Comparison of ENCODE assay signal across 14 cellular contexts in the genomic region with DNA sequence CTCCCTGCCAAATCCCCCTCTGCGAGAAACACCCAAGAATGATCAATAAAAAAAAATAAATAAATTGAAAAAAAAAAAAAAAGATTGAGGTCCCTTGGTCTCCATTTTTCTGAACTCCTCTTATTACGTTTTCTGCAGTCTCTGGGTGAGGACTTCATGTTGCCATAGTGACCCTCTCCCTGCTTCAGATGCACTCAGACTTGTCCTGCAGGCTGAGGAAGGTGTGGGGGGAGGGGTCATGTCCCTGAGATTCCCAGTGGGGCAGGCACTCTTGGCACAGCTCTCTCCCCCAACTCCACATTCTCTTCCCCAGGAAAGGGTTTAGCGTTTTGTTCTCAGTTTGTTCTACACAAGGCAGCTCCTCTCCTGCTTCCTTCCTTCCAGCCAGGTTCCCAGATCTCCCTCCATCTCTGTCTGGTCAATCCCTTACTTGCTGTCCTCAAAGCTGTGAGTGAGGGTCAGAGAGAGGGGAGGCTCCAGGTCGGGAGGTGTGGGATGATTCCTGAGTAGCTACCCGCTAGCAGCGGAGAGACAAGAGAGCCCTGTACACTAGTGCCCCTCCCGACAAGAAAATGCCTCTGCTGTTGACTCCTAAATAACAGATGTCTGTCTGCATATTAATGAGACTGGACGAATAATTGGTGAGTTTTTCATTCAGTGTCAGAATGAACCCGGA. TPM values are rescaled to one million over a fixed set of nuclear protein-coding genes. Genes with fewer than 3 reads are reported as not detected.
DNase-seq lines count a peak whose midpoint lies in the region; ATAC-seq and TF ChIP-seq lines count a peak whose summit lies in the region.
"Had no signal": no experiment of that assay in that cellular context is flagged by ENCODE, and none has a peak within 500 bp of the region (broad histone marks: within the 10 kb centered on the region; RNA-seq: fewer than 3 reads in every experiment).

No MANE protein-coding gene starts in this region.

- peak overlapping the region; percentile 5 for H2BK120ac ChIP-seq in trophoblast cell (ENCODE audit: insufficient read depth, low read length, poor library complexity)

- no peaks in the 10 kb centered on the region for H3K79me2 ChIP-seq in trophoblast cell (ENCODE audit: control insufficient read depth, insufficient read depth, low read length, poor library complexity)

- peak overlapping the region; percentile 57 for H4K8ac ChIP-seq in trophoblast cell (ENCODE audit: low read depth, low read length)

- peak overlapping the region; percentile 11 for H2AFZ ChIP-seq in trophoblast cell (ENCODE audit: insufficient read depth, low read length, poor library complexity)

- DNase-seq in H7 (peak; percentile 62), NCI-H510A treated with DMSO at 0.1 percent for 48 hours (lab: John Stamatoyannopoulos, UW) (peak; percentile 46), glutamatergic neuron (peak; percentile 69), trophoblast cell (no peak)
- no peak for DNase-seq in activated naive CD4-positive, alpha-beta T cell treated with Interleukin-2 at 50 U/mL for 16 hours
- DNase-seq: CD4-positive, CD25-positive, alpha-beta regulatory T cell; Kasumi-1; NCI-H526 treated with DMSO at 0.1 percent for 48 hours; right cardiac atrium had no signal

- no peaks in the 10 kb centered on the region for H3K27me3 ChIP-seq in H7 (ENCODE audit: control insufficient read depth, insufficient read depth, low read length)
- no peaks in the 10 kb centered on the region for H3K27me3 ChIP-seq in trophoblast cell (ENCODE audit: insufficient read depth, low read length)
- H3K27me3 ChIP-seq: SJSA1 had no signal

- WGBS in trophoblast cell (ENCODE audit: extremely low coverage, insufficient coverage, insufficient read length): no CpG with 5 or more reads among the region's 9 CpGs

- H3K36me3 Mint-ChIP-seq in glutamatergic neuron (ENCODE audit: unreplicated experiment): no peaks in the 10 kb centered on the region
- H3K36me3 Mint-ChIP-seq: CD4-positive, CD25-positive, alpha-beta regulatory T cell; memory B cell had no signal

- H3K79me1 ChIP-seq in trophoblast cell (ENCODE audit: low read length): no peaks in the 10 kb centered on the region

- TF ChIP-seq CTCF in glutamatergic neuron (IDR thresholded peaks at IDR 0.05; ENCODE audit: partially characterized antibody, unreplicated experiment): no peak

- peak overlapping the region; percentile 98 for H3K27ac Mint-ChIP-seq in glutamatergic neuron (ENCODE audit: unreplicated experiment)
- H3K27ac Mint-ChIP-seq: memory B cell had no signal

- H2BK12ac ChIP-seq in trophoblast cell (ENCODE audit: low read length): no peak overlapping the region

- H3K4me1 ChIP-seq in trophoblast cell (ENCODE audit: control insufficient read depth in 1 of 2, insufficient read depth in 2 of 2, low read length in 2 of 2): peaks cover 8 to 12% of the 10 kb centered on the region in 2 experiments
- H3K4me1 ChIP-seq: SJSA1 had no signal

- H3K36me3 ChIP-seq in H7 (replicated peaks; ENCODE audit: control insufficient read depth, insufficient read depth, low read length) (no peaks in the 10 kb centered on the region; the same call in 1 of the 2 replicates), trophoblast cell (ENCODE audit: control insufficient read depth in 1 of 2, insufficient read depth in 2 of 2, low read length in 2 of 2) (no peaks in the 10 kb centered on the region)
- H3K36me3 ChIP-seq: SJSA1 had no signal

- H3K4me2 ChIP-seq in trophoblast cell (ENCODE audit: low read length): peak overlapping the region; percentile 56

- H3K4me3 ChIP-seq in H7 (ENCODE audit: insufficient read depth, low read depth, low read length): no peak overlapping the region
- no peak overlapping the region for H3K4me3 ChIP-seq in trophoblast cell (ENCODE audit: low read depth, low read length)
- H3K4me3 ChIP-seq: SJSA1 had no signal

- no peak overlapping the region for H3K4ac ChIP-seq in trophoblast cell (ENCODE audit: low read depth, low read length)

- H4K91ac ChIP-seq in trophoblast cell (ENCODE audit: low read depth, low read length): no peak overlapping the region

- ATAC-seq in HG03175 (IDR thresholded peaks at IDR 0.05; ENCODE audit: unreplicated experiment) (no peak), GM21526 (IDR thresholded peaks at IDR 0.05; ENCODE audit: low FRiP score, unreplicated experiment) (no peak)
- ATAC-seq: right cardiac atrium had no signal

- no peak overlapping the region for H3K9ac ChIP-seq in trophoblast cell (ENCODE audit: low read length)

- peaks cover 50% of the 10 kb centered on the region for H3K4me1 Mint-ChIP-seq in glutamatergic neuron (ENCODE audit: low read depth, unreplicated experiment)
- H3K4me1 Mint-ChIP-seq: memory B cell had no signal

- H3K23ac ChIP-seq in trophoblast cell (ENCODE audit: low read length): no peak overlapping the region

- H3K9me3 Mint-ChIP-seq in glutamatergic neuron (ENCODE audit: unreplicated experiment): peaks cover 14% of the 10 kb centered on the region
- H3K9me3 Mint-ChIP-seq: CD4-positive, CD25-positive, alpha-beta regulatory T cell; memory B cell had no signal

- no peaks in the 10 kb centered on the region for H3K9me3 ChIP-seq in trophoblast cell (ENCODE audit: insufficient read depth, low read depth, low read length)
- H3K9me3 ChIP-seq: SJSA1 had no signal

- no peak overlapping the region for H3K18ac ChIP-seq in trophoblast cell (ENCODE audit: low read length)

- no peak overlapping the region for H4K12ac ChIP-seq in trophoblast cell (ENCODE audit: low read depth, low read length)

- H3K4me3 Mint-ChIP-seq in glutamatergic neuron (ENCODE audit: unreplicated experiment): peak overlapping the region; percentile 89
- H3K4me3 Mint-ChIP-seq: CD4-positive, CD25-positive, alpha-beta regulatory T cell; memory B cell had no signal

- H3K14ac ChIP-seq in trophoblast cell (ENCODE audit: low read length): no peak overlapping the region

- H3K27ac ChIP-seq in trophoblast cell (ENCODE audit: low read depth, low read length): no peak overlapping the region
- H3K27ac ChIP-seq: SJSA1, VCaP had no signal

- H2BK5ac ChIP-seq in trophoblast cell (ENCODE audit: low read depth, low read length, poor library complexity): no peak overlapping the region

- no peak overlapping the region for H2AK5ac ChIP-seq in trophoblast cell (ENCODE audit: low read length)

- peaks cover 3% of the 10 kb centered on the region for H3K27me3 Mint-ChIP-seq in glutamatergic neuron (ENCODE audit: unreplicated experiment)
- H3K27me3 Mint-ChIP-seq: CD4-positive, CD25-positive, alpha-beta regulatory T cell; memory B cell had no signal

RNA-seq across cellular contexts. Expression of gene RND2, which starts 9.1 kb away (rescaled TPM):
- total RNA-seq in H7 (2014; rRNA removed; shearing (Covaris generic)): 25.3 and 25.9 TPM in 2 replicates
- total RNA-seq in glutamatergic neuron (ENCODE audit: unreplicated experiment): 75.8 TPM
- 2.4 and 2.6 TPM in 2 replicates for polyA plus RNA-seq in trophoblast cell (2013)
- total RNA-seq: CD4-positive, CD25-positive, alpha-beta regulatory T cell had no signal

RNA-seq across cellular contexts. Expression of gene VAT1, which starts 11.9 kb away (rescaled TPM):
- 263 and 264 TPM in 2 replicates for total RNA-seq in H7 (2014; rRNA removed; shearing (Covaris generic))
- 413 TPM for total RNA-seq in glutamatergic neuron (ENCODE audit: unreplicated experiment)
- polyA plus RNA-seq in trophoblast cell (2013): 336 and 339 TPM in 2 replicates

RNA-seq across cellular contexts. Expression of gene IFI35, which starts 27.5 kb away (rescaled TPM):
- total RNA-seq in H7 (2014; rRNA removed; shearing (Covaris generic)): 3.9 and 6.2 TPM in 2 replicates
- total RNA-seq in glutamatergic neuron (ENCODE audit: unreplicated experiment): not detected
- 0.89 and 1.00 TPM in 2 replicates for polyA plus RNA-seq in trophoblast cell (2013)

RNA-seq across cellular contexts. Expression of gene RPL27, which starts 35.9 kb away (rescaled TPM):
- 1,832 and 1,859 TPM in 2 replicates for total RNA-seq in H7 (2014; rRNA removed; shearing (Covaris generic))
- 658 TPM for total RNA-seq in glutamatergic neuron (ENCODE audit: unreplicated experiment)
- polyA plus RNA-seq in trophoblast cell (2013): 4,147 and 4,166 TPM in 2 replicates

RNA-seq across cellular contexts. Expression of gene RUNDC1, which starts 53.7 kb away (rescaled TPM):
- 7.7 and 8.3 TPM in 2 replicates for total RNA-seq in H7 (2014; rRNA removed; shearing (Covaris generic))
- 14.0 TPM for total RNA-seq in glutamatergic neuron (ENCODE audit: unreplicated experiment)
- polyA plus RNA-seq in trophoblast cell (2013): 6.2 and 6.4 TPM in 2 replicates

Comparison
In these comparisons a context has a peak if more than half of its experiments do, and no peak if none do; other contexts are left out.
1. DNase-seq: peak in H7 (single experiment), NCI-H510A treated with DMSO at 0.1 percent for 48 hours (single experiment) and glutamatergic neuron (single experiment); none in trophoblast cell (0 of 2) and activated naive CD4-positive, alpha-beta T cell treated with Interleukin-2 at 50 U/mL for 16 hours (single experiment).